Comparison of ENCODE assay signal across 16 cellular contexts in genomic region chr5:164972973-164973372, GRCh38.
"Had no signal": no experiment of that assay in that cellular context is flagged by ENCODE, and none has a peak within 500 bp of the region (broad histone marks: within the 10 kb centered on the region; RNA-seq: fewer than 3 reads in every experiment).

No MANE protein-coding gene starts in this region.

- ATAC-seq: SK-N-SH treated with all-trans-retinoic acid at 6 μM for 48 hours had no signal

- H3K36me3 ChIP-seq: MG63 had no signal

- H3K27ac ChIP-seq: RWPE1 had no signal

- H3K4me3 ChIP-seq: MG63 had no signal

- H3K27me3 ChIP-seq: MG63 had no signal

- DNase-seq: KBM-7, MG63, NCI-H1092, NCI-H1105 treated with DMSO at 0.1 percent for 48 hours, NCI-H1417 treated with DMSO at 0.1 percent for 48 hours, NCI-H187 treated with DMSO at 0.1 percent for 48 hours, NCI-H2029 treated with DMSO at 0.1 percent for 48 hours, NCI-H2171 treated with DMSO at 0.1 percent for 48 hours, NCI-H345, NCI-H446 treated with DMSO at 0.1 percent for 48 hours, NCI-H510A treated with DMSO at 0.1 percent for 48 hours, NCI-H526, SHP77, T-helper 1 cell had no signal
